Comparison of ENCODE assay signal across 1 cellular context in the genomic region with DNA sequence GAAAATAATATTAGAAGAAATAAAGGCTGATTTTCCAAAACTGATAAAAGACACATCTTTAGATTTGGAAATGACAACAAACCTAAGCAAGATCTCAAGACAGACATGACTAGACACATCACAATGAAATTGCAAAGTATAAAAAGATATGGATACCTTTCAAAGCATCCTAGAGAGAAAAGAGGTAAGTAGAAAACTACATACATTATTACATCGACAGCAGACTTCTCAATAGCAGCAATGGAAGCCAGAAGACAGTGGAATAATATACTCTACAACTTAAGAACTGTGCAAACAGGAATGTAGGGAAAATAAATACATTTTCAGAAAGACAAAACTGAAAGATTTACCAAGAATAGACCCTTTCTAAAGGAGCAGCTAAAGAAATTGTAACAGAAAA.
TF ChIP-seq lines count a peak whose summit lies in the region.

No MANE protein-coding gene starts in this region.

TF ChIP-seq in endothelial cell of umbilical vein, 7 proteins besides CTCF, POLR2A, EP300 and RAD21:
- TF ChIP-seq FOS (IDR thresholded peaks at IDR 0.05; ENCODE audit: borderline replicate concordance, insufficient read depth, low read length) (no peak), POLR2AphosphoS5 (IDR thresholded peaks at IDR 0.05; ENCODE audit: insufficient read depth, low read depth, low read length) (no peak), JUN (IDR thresholded peaks at IDR 0.05; ENCODE audit: borderline replicate concordance, insufficient read depth, insufficient read length, low read depth) (no peak), EZH2 (IDR thresholded peaks at IDR 0.05; ENCODE audit: borderline replicate concordance, low read depth, low read length, severe bottlenecking) (no peak), MYC (IDR thresholded peaks at IDR 0.05; ENCODE audit: low read depth, low read length) (no peak)
- TF ChIP-seq, protein P1, sequence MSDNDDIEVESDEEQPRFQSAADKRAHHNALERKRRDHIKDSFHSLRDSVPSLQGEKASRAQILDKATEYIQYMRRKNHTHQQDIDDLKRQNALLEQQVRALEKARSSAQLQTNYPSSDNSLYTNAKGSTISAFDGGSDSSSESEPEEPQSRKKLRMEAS (IDR thresholded peaks at IDR 0.05; ENCODE audit: insufficient read depth, insufficient read length) = no peak
